1 cellular context compared by ENCODE assay signal in the genomic region with DNA sequence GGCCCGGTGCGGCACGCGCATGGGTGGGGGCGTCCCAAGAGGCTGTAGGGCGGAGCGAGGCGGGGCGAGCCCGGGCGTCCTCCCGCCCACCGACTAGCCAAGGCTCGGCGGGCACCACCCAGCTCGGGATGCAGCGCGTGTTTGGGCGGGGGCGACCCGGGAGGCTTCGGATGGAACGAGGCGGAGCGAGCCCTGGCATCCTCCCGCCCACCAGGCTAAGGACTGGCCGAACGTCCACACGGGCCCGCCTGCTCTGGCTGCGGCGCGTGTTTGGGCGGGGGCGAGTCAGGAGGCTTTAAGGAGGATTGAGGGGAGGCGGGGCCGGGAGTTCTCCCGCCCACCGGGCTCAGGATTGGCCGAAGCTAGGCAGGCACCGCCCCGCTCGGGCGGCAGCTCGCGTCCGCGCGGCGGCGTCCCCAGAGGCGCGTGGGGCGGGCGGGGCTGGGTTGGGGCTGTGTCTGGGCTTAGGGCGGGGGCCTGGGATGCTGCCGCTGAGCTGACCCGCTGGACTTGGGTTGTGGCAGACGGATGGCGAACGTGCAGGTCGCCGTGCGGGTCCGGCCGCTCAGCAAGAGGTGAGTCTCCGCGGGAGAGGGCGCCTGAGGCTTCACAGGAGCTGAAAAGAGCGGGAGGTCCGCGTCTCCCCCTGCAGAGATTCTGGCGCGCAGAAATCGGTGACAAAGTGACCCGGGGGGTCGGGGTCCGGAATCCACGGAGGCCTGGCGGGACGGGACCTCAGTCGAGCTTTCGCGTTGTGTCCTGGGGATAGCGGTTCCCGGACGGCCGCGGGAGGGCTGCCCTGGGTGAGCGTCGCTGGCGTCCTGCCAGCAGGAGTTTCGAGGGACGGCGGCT.
TF ChIP-seq lines count a peak whose summit lies in the region.

A gene (plus strand): TSS at position 419 of the 852 bp plus-strand sequence. CDS start 110 bp downstream, at position 529.

TF ChIP-seq in WTC11, 78 proteins besides CTCF, POLR2A, EP300 and RAD21 (continued from another document):
- TF ChIP-seq ZNF317 (CRISPR knock-in tag; IDR thresholded peaks at IDR 0.05; ENCODE audit: borderline replicate concordance, low read depth) (peak; percentile 54; the same call in 1 of the 2 replicates), GTF2I (CRISPR knock-in tag; conservative IDR thresholded peaks at IDR 0.05) (no peak), ZNF121 (CRISPR knock-in tag; IDR thresholded peaks at IDR 0.05) (peak; percentile 36; the same call in 1 of the 2 replicates), ELF4 (CRISPR knock-in tag; IDR thresholded peaks at IDR 0.05; ENCODE audit: low read depth) (0 out of 2 replicates have a peak, but pooled peaks have one; percentile 14), TP53 (CRISPR knock-in tag; IDR thresholded peaks at IDR 0.05) (peak; percentile 84; the same call in 1 of the 2 replicates), SMAD3 (CRISPR knock-in tag; IDR thresholded peaks at IDR 0.05; ENCODE audit: borderline replicate concordance) (0 out of 2 replicates have a peak, but pooled peaks have one; percentile 44), NFYB (CRISPR knock-in tag; conservative IDR thresholded peaks at IDR 0.05; ENCODE audit: low read depth) (no peak; the same call in 1 of the 2 replicates), TEAD1 (CRISPR knock-in tag; IDR thresholded peaks at IDR 0.05) (peak; percentile 88), ZNF232 (CRISPR knock-in tag; IDR thresholded peaks at IDR 0.05) (peak; percentile 91)
- TF ChIP-seq, protein P1, sequence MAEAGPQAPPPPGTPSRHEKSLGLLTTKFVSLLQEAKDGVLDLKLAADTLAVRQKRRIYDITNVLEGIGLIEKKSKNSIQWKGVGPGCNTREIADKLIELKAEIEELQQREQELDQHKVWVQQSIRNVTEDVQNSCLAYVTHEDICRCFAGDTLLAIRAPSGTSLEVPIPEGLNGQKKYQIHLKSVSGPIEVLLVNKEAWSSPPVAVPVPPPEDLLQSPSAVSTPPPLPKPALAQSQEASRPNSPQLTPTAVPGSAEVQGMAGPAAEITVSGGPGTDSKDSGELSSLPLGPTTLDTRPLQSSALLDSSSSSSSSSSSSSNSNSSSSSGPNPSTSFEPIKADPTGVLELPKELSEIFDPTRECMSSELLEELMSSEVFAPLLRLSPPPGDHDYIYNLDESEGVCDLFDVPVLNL (CRISPR knock-in tag; IDR thresholded peaks at IDR 0.05; ENCODE audit: borderline replicate concordance, low read depth) = no peak
- TF ChIP-seq, protein P2, sequence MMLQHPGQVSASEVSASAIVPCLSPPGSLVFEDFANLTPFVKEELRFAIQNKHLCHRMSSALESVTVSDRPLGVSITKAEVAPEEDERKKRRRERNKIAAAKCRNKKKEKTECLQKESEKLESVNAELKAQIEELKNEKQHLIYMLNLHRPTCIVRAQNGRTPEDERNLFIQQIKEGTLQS (CRISPR knock-in tag; conservative IDR thresholded peaks at IDR 0.05) = peak; percentile 60; the same call in 1 of the 2 replicates
- TF ChIP-seq, protein P3, sequence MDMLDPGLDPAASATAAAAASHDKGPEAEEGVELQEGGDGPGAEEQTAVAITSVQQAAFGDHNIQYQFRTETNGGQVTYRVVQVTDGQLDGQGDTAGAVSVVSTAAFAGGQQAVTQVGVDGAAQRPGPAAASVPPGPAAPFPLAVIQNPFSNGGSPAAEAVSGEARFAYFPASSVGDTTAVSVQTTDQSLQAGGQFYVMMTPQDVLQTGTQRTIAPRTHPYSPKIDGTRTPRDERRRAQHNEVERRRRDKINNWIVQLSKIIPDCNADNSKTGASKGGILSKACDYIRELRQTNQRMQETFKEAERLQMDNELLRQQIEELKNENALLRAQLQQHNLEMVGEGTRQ (CRISPR knock-in tag; IDR thresholded peaks at IDR 0.05) = peak; percentile 58; the same call in 1 of the 2 replicates
- TF ChIP-seq, protein P4, sequence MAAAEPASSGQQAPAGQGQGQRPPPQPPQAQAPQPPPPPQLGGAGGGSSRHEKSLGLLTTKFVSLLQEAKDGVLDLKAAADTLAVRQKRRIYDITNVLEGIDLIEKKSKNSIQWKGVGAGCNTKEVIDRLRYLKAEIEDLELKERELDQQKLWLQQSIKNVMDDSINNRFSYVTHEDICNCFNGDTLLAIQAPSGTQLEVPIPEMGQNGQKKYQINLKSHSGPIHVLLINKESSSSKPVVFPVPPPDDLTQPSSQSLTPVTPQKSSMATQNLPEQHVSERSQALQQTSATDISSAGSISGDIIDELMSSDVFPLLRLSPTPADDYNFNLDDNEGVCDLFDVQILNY (CRISPR knock-in tag; IDR thresholded peaks at IDR 0.05) = peak; percentile 28; the same call in 1 of the 2 replicates
- TF ChIP-seq, protein P5, sequence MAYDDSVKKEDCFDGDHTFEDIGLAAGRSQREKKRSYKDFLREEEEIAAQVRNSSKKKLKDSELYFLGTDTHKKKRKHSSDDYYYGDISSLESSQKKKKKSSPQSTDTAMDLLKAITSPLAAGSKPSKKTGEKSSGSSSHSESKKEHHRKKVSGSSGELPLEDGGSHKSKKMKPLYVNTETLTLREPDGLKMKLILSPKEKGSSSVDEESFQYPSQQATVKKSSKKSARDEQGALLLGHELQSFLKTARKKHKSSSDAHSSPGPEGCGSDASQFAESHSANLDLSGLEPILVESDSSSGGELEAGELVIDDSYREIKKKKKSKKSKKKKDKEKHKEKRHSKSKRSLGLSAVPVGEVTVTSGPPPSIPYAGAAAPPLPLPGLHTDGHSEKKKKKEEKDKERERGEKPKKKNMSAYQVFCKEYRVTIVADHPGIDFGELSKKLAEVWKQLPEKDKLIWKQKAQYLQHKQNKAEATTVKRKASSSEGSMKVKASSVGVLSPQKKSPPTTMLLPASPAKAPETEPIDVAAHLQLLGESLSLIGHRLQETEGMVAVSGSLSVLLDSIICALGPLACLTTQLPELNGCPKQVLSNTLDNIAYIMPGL (CRISPR knock-in tag; IDR thresholded peaks at IDR 0.05) = peak; percentile 39; the same call in 1 of the 2 replicates
- TF ChIP-seq, protein P6, sequence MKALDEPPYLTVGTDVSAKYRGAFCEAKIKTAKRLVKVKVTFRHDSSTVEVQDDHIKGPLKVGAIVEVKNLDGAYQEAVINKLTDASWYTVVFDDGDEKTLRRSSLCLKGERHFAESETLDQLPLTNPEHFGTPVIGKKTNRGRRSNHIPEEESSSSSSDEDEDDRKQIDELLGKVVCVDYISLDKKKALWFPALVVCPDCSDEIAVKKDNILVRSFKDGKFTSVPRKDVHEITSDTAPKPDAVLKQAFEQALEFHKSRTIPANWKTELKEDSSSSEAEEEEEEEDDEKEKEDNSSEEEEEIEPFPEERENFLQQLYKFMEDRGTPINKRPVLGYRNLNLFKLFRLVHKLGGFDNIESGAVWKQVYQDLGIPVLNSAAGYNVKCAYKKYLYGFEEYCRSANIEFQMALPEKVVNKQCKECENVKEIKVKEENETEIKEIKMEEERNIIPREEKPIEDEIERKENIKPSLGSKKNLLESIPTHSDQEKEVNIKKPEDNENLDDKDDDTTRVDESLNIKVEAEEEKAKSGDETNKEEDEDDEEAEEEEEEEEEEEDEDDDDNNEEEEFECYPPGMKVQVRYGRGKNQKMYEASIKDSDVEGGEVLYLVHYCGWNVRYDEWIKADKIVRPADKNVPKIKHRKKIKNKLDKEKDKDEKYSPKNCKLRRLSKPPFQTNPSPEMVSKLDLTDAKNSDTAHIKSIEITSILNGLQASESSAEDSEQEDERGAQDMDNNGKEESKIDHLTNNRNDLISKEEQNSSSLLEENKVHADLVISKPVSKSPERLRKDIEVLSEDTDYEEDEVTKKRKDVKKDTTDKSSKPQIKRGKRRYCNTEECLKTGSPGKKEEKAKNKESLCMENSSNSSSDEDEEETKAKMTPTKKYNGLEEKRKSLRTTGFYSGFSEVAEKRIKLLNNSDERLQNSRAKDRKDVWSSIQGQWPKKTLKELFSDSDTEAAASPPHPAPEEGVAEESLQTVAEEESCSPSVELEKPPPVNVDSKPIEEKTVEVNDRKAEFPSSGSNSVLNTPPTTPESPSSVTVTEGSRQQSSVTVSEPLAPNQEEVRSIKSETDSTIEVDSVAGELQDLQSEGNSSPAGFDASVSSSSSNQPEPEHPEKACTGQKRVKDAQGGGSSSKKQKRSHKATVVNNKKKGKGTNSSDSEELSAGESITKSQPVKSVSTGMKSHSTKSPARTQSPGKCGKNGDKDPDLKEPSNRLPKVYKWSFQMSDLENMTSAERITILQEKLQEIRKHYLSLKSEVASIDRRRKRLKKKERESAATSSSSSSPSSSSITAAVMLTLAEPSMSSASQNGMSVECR (CRISPR knock-in tag; IDR thresholded peaks at IDR 0.05; ENCODE audit: borderline replicate concordance) = 0 out of 2 replicates have a peak, but pooled peaks have one; percentile 24
- TF ChIP-seq, protein P7, sequence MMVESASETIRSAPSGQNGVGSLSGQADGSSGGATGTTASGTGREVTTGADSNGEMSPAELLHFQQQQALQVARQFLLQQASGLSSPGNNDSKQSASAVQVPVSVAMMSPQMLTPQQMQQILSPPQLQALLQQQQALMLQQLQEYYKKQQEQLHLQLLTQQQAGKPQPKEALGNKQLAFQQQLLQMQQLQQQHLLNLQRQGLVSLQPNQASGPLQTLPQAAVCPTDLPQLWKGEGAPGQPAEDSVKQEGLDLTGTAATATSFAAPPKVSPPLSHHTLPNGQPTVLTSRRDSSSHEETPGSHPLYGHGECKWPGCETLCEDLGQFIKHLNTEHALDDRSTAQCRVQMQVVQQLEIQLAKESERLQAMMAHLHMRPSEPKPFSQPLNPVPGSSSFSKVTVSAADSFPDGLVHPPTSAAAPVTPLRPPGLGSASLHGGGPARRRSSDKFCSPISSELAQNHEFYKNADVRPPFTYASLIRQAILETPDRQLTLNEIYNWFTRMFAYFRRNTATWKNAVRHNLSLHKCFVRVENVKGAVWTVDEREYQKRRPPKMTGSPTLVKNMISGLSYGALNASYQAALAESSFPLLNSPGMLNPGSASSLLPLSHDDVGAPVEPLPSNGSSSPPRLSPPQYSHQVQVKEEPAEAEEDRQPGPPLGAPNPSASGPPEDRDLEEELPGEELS (CRISPR knock-in tag; IDR thresholded peaks at IDR 0.05) = peak; percentile 79; the same call in 1 of the 2 replicates
- TF ChIP-seq, protein P8, sequence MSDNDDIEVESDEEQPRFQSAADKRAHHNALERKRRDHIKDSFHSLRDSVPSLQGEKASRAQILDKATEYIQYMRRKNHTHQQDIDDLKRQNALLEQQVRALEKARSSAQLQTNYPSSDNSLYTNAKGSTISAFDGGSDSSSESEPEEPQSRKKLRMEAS (CRISPR knock-in tag; IDR thresholded peaks at IDR 0.05) = peak; percentile 97
- TF ChIP-seq, protein P9, sequence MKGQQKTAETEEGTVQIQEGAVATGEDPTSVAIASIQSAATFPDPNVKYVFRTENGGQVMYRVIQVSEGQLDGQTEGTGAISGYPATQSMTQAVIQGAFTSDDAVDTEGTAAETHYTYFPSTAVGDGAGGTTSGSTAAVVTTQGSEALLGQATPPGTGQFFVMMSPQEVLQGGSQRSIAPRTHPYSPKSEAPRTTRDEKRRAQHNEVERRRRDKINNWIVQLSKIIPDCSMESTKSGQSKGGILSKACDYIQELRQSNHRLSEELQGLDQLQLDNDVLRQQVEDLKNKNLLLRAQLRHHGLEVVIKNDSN (CRISPR knock-in tag; IDR thresholded peaks at IDR 0.05) = 0 out of 2 replicates have a peak, but pooled peaks have one; percentile 14
